Comparison of ENCODE assay signal across 1 cellular context in the genomic region with DNA sequence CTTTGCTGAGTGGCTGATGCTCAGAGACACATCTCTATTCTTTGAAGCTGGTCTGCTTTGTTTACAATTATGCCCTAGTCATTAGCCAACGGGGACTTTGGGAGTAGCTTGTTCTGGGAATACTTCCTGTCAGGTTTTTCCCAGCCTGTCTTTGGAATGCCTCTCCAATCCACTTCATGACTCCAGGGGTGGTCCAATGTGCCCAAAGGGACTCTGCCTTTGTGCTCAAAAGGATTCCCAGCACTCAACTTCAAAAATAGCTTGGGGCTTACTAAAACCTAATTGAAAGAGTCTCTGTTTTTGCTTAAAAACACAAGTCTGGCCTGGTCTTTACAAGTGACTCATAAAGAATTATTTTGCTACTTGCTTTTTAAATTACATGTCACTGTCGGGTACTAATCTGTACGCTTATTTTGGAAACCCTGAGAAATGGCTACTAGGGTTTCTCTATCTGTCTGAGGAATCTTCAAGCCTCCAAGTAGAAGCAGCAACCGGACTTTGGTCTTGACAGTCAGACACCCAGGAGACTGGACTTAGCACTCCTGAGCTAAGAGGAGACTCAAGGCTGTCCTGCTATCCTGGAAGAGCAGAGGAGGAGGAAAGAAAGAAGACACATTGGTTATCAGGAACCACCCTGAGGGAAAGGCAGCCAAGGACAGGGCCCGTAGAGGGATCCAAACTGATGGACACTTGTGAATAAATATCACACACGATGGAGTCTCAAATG.
TF ChIP-seq lines count a peak whose summit lies in the region.

No MANE protein-coding gene starts in this region.

TF ChIP-seq in SK-N-SH treated with all-trans-retinoic acid at 6 μM for 48 hours, 23 proteins besides CTCF, POLR2A, EP300 and RAD21 (continued from another document):
- no peak for TF ChIP-seq PATZ1 (CRISPR knock-in tag; IDR thresholded peaks at IDR 0.05; ENCODE audit: borderline replicate concordance)
- TF ChIP-seq OSR1 (CRISPR knock-in tag; IDR thresholded peaks at IDR 0.05): no peak
- TF ChIP-seq TSHZ2 (CRISPR knock-in tag; IDR thresholded peaks at IDR 0.05): no peak
- TF ChIP-seq ESRRG (CRISPR knock-in tag; IDR thresholded peaks at IDR 0.05): no peak
- TF ChIP-seq, protein P1, sequence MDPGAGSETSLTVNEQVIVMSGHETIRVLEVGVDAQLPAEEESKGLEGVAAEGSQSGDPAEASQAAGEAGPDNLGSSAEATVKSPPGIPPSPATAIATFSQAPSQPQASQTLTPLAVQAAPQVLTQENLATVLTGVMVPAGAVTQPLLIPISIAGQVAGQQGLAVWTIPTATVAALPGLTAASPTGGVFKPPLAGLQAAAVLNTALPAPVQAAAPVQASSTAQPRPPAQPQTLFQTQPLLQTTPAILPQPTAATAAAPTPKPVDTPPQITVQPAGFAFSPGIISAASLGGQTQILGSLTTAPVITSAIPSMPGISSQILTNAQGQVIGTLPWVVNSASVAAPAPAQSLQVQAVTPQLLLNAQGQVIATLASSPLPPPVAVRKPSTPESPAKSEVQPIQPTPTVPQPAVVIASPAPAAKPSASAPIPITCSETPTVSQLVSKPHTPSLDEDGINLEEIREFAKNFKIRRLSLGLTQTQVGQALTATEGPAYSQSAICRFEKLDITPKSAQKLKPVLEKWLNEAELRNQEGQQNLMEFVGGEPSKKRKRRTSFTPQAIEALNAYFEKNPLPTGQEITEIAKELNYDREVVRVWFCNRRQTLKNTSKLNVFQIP (CRISPR knock-in tag; IDR thresholded peaks at IDR 0.05; ENCODE audit: borderline replicate concordance, low read depth): no peak
- TF ChIP-seq ZNF70 (CRISPR knock-in tag; IDR thresholded peaks at IDR 0.05): no peak
- TF ChIP-seq ZFP3 (CRISPR knock-in tag; IDR thresholded peaks at IDR 0.05): no peak
- TF ChIP-seq RARB (CRISPR knock-in tag; IDR thresholded peaks at IDR 0.05): no peak
- TF ChIP-seq CSDC2 (CRISPR knock-in tag; IDR thresholded peaks at IDR 0.05): no peak
- TF ChIP-seq ZNF8 (CRISPR knock-in tag; IDR thresholded peaks at IDR 0.05): no peak
- TF ChIP-seq SNAI2 (CRISPR knock-in tag; IDR thresholded peaks at IDR 0.05): no peak
- no peak for TF ChIP-seq PPARA (CRISPR knock-in tag; IDR thresholded peaks at IDR 0.05; ENCODE audit: borderline replicate concordance)
- no peak for TF ChIP-seq ARNTL (CRISPR knock-in tag; IDR thresholded peaks at IDR 0.05; ENCODE audit: borderline replicate concordance, low read depth)
- no peak for TF ChIP-seq ZFP30 (CRISPR knock-in tag; IDR thresholded peaks at IDR 0.05)
- TF ChIP-seq, protein P2, sequence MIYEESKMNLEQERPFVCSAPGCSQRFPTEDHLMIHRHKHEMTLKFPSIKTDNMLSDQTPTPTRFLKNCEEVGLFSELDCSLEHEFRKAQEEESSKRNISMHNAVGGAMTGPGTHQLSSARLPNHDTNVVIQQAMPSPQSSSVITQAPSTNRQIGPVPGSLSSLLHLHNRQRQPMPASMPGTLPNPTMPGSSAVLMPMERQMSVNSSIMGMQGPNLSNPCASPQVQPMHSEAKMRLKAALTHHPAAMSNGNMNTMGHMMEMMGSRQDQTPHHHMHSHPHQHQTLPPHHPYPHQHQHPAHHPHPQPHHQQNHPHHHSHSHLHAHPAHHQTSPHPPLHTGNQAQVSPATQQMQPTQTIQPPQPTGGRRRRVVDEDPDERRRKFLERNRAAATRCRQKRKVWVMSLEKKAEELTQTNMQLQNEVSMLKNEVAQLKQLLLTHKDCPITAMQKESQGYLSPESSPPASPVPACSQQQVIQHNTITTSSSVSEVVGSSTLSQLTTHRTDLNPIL (CRISPR knock-in tag; IDR thresholded peaks at IDR 0.05; ENCODE audit: low read depth): no peak
